ENCODE assay signal across 2 cellular contexts in the genomic region with DNA sequence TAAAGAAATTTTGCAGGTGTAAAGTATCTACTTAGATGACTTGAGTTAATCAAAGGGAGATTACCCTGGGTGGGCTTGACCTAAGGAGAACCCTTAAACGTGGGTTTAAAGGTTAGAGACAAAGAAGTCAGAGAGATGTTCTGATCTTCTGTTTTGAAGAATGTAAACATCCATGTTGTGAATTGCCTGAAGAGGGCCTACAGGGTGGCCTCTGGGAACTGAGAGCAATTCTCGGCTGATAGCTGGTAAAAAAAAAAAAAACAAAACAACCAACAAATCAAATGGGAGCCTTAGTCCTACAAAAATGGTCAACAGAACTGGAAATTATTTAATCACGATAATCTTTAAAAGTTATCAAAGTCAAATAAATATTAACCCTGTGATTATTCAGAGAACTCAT.
TF ChIP-seq lines count a peak whose summit lies in the region.

No MANE protein-coding gene starts in this region.

TF ChIP-seq in SK-N-SH, 30 proteins besides CTCF, POLR2A, EP300 and RAD21:
- TF ChIP-seq, protein P1, sequence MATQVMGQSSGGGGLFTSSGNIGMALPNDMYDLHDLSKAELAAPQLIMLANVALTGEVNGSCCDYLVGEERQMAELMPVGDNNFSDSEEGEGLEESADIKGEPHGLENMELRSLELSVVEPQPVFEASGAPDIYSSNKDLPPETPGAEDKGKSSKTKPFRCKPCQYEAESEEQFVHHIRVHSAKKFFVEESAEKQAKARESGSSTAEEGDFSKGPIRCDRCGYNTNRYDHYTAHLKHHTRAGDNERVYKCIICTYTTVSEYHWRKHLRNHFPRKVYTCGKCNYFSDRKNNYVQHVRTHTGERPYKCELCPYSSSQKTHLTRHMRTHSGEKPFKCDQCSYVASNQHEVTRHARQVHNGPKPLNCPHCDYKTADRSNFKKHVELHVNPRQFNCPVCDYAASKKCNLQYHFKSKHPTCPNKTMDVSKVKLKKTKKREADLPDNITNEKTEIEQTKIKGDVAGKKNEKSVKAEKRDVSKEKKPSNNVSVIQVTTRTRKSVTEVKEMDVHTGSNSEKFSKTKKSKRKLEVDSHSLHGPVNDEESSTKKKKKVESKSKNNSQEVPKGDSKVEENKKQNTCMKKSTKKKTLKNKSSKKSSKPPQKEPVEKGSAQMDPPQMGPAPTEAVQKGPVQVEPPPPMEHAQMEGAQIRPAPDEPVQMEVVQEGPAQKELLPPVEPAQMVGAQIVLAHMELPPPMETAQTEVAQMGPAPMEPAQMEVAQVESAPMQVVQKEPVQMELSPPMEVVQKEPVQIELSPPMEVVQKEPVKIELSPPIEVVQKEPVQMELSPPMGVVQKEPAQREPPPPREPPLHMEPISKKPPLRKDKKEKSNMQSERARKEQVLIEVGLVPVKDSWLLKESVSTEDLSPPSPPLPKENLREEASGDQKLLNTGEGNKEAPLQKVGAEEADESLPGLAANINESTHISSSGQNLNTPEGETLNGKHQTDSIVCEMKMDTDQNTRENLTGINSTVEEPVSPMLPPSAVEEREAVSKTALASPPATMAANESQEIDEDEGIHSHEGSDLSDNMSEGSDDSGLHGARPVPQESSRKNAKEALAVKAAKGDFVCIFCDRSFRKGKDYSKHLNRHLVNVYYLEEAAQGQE (IDR thresholded peaks at IDR 0.05; ENCODE audit: low read depth, low read length) = no peak
- TF ChIP-seq YY1 (IDR thresholded peaks at IDR 0.05; ENCODE audit: low read depth) = no peak
- no peak for TF ChIP-seq TEAD4 (IDR thresholded peaks at IDR 0.05; ENCODE audit: borderline replicate concordance, insufficient read depth)
- TF ChIP-seq CHD2 (IDR thresholded peaks at IDR 0.05; ENCODE audit: low read length, partially characterized antibody) = no peak
- no peak for TF ChIP-seq RFX5 (IDR thresholded peaks at IDR 0.05; ENCODE audit: low read length)
- TF ChIP-seq, protein P2, sequence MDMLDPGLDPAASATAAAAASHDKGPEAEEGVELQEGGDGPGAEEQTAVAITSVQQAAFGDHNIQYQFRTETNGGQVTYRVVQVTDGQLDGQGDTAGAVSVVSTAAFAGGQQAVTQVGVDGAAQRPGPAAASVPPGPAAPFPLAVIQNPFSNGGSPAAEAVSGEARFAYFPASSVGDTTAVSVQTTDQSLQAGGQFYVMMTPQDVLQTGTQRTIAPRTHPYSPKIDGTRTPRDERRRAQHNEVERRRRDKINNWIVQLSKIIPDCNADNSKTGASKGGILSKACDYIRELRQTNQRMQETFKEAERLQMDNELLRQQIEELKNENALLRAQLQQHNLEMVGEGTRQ (IDR thresholded peaks at IDR 0.05; ENCODE audit: borderline replicate concordance, low read depth, low read length) = no peak
- no peak for TF ChIP-seq EZH2phosphoT487 (IDR thresholded peaks at IDR 0.05; ENCODE audit: borderline replicate concordance, low read depth)
- TF ChIP-seq MXI1 (IDR thresholded peaks at IDR 0.05; ENCODE audit: low read depth, low read length) = no peak

TF ChIP-seq in SK-N-SH treated with all-trans-retinoic acid at 6 μM for 48 hours, 23 proteins besides CTCF, POLR2A, EP300 and RAD21 (continued from another document):
- TF ChIP-seq, protein P3, sequence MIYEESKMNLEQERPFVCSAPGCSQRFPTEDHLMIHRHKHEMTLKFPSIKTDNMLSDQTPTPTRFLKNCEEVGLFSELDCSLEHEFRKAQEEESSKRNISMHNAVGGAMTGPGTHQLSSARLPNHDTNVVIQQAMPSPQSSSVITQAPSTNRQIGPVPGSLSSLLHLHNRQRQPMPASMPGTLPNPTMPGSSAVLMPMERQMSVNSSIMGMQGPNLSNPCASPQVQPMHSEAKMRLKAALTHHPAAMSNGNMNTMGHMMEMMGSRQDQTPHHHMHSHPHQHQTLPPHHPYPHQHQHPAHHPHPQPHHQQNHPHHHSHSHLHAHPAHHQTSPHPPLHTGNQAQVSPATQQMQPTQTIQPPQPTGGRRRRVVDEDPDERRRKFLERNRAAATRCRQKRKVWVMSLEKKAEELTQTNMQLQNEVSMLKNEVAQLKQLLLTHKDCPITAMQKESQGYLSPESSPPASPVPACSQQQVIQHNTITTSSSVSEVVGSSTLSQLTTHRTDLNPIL (CRISPR knock-in tag; IDR thresholded peaks at IDR 0.05; ENCODE audit: low read depth) = no peak
- TF ChIP-seq SNAI2 (CRISPR knock-in tag; IDR thresholded peaks at IDR 0.05) = no peak
- TF ChIP-seq, protein P4, sequence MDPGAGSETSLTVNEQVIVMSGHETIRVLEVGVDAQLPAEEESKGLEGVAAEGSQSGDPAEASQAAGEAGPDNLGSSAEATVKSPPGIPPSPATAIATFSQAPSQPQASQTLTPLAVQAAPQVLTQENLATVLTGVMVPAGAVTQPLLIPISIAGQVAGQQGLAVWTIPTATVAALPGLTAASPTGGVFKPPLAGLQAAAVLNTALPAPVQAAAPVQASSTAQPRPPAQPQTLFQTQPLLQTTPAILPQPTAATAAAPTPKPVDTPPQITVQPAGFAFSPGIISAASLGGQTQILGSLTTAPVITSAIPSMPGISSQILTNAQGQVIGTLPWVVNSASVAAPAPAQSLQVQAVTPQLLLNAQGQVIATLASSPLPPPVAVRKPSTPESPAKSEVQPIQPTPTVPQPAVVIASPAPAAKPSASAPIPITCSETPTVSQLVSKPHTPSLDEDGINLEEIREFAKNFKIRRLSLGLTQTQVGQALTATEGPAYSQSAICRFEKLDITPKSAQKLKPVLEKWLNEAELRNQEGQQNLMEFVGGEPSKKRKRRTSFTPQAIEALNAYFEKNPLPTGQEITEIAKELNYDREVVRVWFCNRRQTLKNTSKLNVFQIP (CRISPR knock-in tag; IDR thresholded peaks at IDR 0.05; ENCODE audit: borderline replicate concordance, low read depth) = no peak
- no peak for TF ChIP-seq ZNF565 (CRISPR knock-in tag; conservative IDR thresholded peaks at IDR 0.05; ENCODE audit: low read depth)
- no peak for TF ChIP-seq ARNTL (CRISPR knock-in tag; IDR thresholded peaks at IDR 0.05; ENCODE audit: borderline replicate concordance, low read depth)
- no peak for TF ChIP-seq PPARA (CRISPR knock-in tag; IDR thresholded peaks at IDR 0.05; ENCODE audit: borderline replicate concordance)
- no peak for TF ChIP-seq BACH2 (CRISPR knock-in tag; IDR thresholded peaks at IDR 0.05; ENCODE audit: borderline replicate concordance)
- no peak for TF ChIP-seq TCF4 (CRISPR knock-in tag; IDR thresholded peaks at IDR 0.05; ENCODE audit: borderline replicate concordance)
- TF ChIP-seq, protein P5, sequence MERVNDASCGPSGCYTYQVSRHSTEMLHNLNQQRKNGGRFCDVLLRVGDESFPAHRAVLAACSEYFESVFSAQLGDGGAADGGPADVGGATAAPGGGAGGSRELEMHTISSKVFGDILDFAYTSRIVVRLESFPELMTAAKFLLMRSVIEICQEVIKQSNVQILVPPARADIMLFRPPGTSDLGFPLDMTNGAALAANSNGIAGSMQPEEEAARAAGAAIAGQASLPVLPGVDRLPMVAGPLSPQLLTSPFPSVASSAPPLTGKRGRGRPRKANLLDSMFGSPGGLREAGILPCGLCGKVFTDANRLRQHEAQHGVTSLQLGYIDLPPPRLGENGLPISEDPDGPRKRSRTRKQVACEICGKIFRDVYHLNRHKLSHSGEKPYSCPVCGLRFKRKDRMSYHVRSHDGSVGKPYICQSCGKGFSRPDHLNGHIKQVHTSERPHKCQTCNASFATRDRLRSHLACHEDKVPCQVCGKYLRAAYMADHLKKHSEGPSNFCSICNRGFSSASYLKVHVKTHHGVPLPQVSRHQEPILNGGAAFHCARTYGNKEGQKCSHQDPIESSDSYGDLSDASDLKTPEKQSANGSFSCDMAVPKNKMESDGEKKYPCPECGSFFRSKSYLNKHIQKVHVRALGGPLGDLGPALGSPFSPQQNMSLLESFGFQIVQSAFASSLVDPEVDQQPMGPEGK (CRISPR knock-in tag; IDR thresholded peaks at IDR 0.05; ENCODE audit: borderline replicate concordance) = no peak
